34 cellular contexts compared by ENCODE assay signal in the genomic region with DNA sequence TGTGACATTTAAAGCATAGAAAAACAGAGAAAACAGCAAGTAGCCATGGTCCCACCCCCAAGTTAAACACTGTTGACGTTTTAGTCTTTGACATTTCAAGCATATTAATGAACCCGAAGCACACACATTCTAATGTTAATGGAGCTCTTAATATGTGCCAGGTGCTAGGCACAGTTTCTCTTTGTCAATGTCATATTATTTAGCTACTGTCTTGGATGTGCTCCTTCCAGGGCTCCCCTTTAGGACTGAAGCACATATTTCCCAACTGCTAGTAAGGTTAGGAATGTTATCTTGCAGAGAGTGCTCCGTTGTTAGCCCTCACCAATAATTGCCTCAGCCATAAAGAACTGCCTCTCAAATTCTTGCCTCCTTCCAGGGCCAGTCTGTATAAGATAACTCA.
"Had no signal": no experiment of that assay in that cellular context is flagged by ENCODE, and none has a peak within 500 bp of the region (broad histone marks: within the 10 kb centered on the region; RNA-seq: fewer than 3 reads in every experiment).

No MANE protein-coding gene starts in this region.

- H3K4me3 Mint-ChIP-seq: activated CD4-positive, alpha-beta memory T cell treated with anti-CD3 and anti-CD28 coated beads for 36 hours; activated CD4-positive, alpha-beta T cell treated with anti-CD3 and anti-CD28 coated beads for 36 hours; activated CD4-positive, alpha-beta T cell treated with anti-CD3 and anti-CD28 coated beads, Interleukin-2, amount 10 ng/mL, durations not matched to agents 24 days and 14 days; activated CD8-positive, alpha-beta T cell treated with anti-CD3 and anti-CD28 coated beads, Interleukin-2, amount 10 ng/mL, durations not matched to agents 7 days and 5 days; activated naive CD8-positive, alpha-beta T cell; activated T-cell treated with anti-CD3 and anti-CD28 coated beads, Interleukin-2, amount 50 U/mL, for 4 hours; activated T-helper 17 cell treated with anti-CD3 and anti-CD28 coated beads, Interleukin-2, amount 50 U/mL, for 72 hours; central memory CD8-positive, alpha-beta T cell; dendritic cell treated with granulocyte-macrophage colony-stimulating factor and Interleukin-4, amounts not matched to agents 40 ng/mL and 50 ng/mL, for 4 days; endodermal cell; T-helper 17 cell; T-helper 2 cell treated with Interferon-gamma antibody and Interleukin-4, amounts not matched to agents 5 μg/mL and 100 μg/mL, for 36 hours had no signal

- H3K9me3 Mint-ChIP-seq: activated CD4-positive, alpha-beta memory T cell treated with anti-CD3 and anti-CD28 coated beads for 36 hours; activated CD4-positive, alpha-beta T cell treated with anti-CD3 and anti-CD28 coated beads, Interleukin-2, amount 10 ng/mL, durations not matched to agents 24 days and 14 days; activated T-cell treated with anti-CD3 and anti-CD28 coated beads, Interleukin-2, amount 50 U/mL, for 4 hours; dendritic cell treated with granulocyte-macrophage colony-stimulating factor and Interleukin-4, amounts not matched to agents 40 ng/mL and 50 ng/mL, for 4 days; endodermal cell; T-helper 2 cell treated with Interferon-gamma antibody and Interleukin-4, amounts not matched to agents 5 μg/mL and 100 μg/mL, for 36 hours had no signal

- ATAC-seq: activated CD4-positive, alpha-beta T cell treated with anti-CD3 and anti-CD28 coated beads for 36 hours; activated CD8-positive, alpha-beta T cell treated with anti-CD3 and anti-CD28 coated beads, Interleukin-2, amount 10 ng/mL, durations not matched to agents 7 days and 5 days; activated T-cell treated with anti-CD3 and anti-CD28 coated beads, Interleukin-2, amount 50 U/mL, for 4 hours; activated T-helper 17 cell treated with anti-CD3 and anti-CD28 coated beads, Interleukin-2, amount 50 U/mL, for 72 hours; esophagus mucosa; T-helper 17 cell had no signal

- H3K27me3 ChIP-seq: brain microvascular endothelial cell, dorsolateral prefrontal cortex had no signal

- H3K4me3 ChIP-seq: coronary artery, dorsolateral prefrontal cortex had no signal

- DNase-seq: activated CD4-positive, alpha-beta memory T cell treated with anti-CD3 and anti-CD28 coated beads for 36 hours; activated CD4-positive, alpha-beta T cell treated with anti-CD3 and anti-CD28 coated beads for 36 hours; activated CD4-positive, alpha-beta T cell treated with anti-CD3 and anti-CD28 coated beads, Interleukin-2, amount 10 ng/mL, durations not matched to agents 24 days and 14 days; activated CD4-positive, CD25-positive, alpha-beta regulatory T cell; activated CD4-positive, CD25-positive, alpha-beta regulatory T cell treated with anti-CD3 and anti-CD28 coated beads, Interleukin-2, amount 50 U/mL, for 72 hours; activated CD8-positive, alpha-beta memory T cell treated with anti-CD3 and anti-CD28 coated beads, Interleukin-2, amount 50 U/mL, for 48 hours; activated CD8-positive, alpha-beta T cell treated with anti-CD3 and anti-CD28 coated beads, Interleukin-2, amount 10 ng/mL, durations not matched to agents 7 days and 5 days; activated effector memory CD4-positive, alpha-beta T cell treated with Interleukin-2 at 50 U/mL for 16 hours; activated gamma-delta T cell treated with Interleukin-2 at 50 U/mL for 16 hours; activated naive CD4-positive, alpha-beta T cell treated with anti-CD3 and anti-CD28 coated beads, Interleukin-2, amount 50 U/mL, for 16 hours; activated naive CD4-positive, alpha-beta T cell treated with Interleukin-2 at 50 U/mL for 16 hours; activated T-cell treated with anti-CD3 and anti-CD28 coated beads for 4 hours; activated T-cell treated with anti-CD3 and anti-CD28 coated beads, Interleukin-2, amount 50 U/mL, for 4 hours; amniotic stem cell; anterior cingulate cortex; brain microvascular endothelial cell; dorsolateral prefrontal cortex; effector memory CD4-positive, alpha-beta T cell; endodermal cell; foreskin fibroblast; head of caudate nucleus; T-helper 17 cell; T1000; WERI-Rb-1 had no signal

- H3K27ac ChIP-seq: brain microvascular endothelial cell, coronary artery, dorsolateral prefrontal cortex, WERI-Rb-1 had no signal

- H3K27me3 Mint-ChIP-seq: activated CD4-positive, alpha-beta memory T cell treated with anti-CD3 and anti-CD28 coated beads for 36 hours; activated CD4-positive, alpha-beta T cell treated with anti-CD3 and anti-CD28 coated beads for 36 hours; activated CD4-positive, alpha-beta T cell treated with anti-CD3 and anti-CD28 coated beads, Interleukin-2, amount 10 ng/mL, durations not matched to agents 24 days and 14 days; activated naive CD8-positive, alpha-beta T cell; activated T-helper 17 cell treated with anti-CD3 and anti-CD28 coated beads, Interleukin-2, amount 50 U/mL, for 72 hours; central memory CD8-positive, alpha-beta T cell; T-helper 17 cell had no signal

- H3K4me1 Mint-ChIP-seq: activated CD4-positive, alpha-beta T cell treated with anti-CD3 and anti-CD28 coated beads for 36 hours; activated CD4-positive, alpha-beta T cell treated with anti-CD3 and anti-CD28 coated beads, Interleukin-2, amount 10 ng/mL, durations not matched to agents 24 days and 14 days; activated T-helper 17 cell treated with anti-CD3 and anti-CD28 coated beads, Interleukin-2, amount 50 U/mL, for 72 hours; central memory CD8-positive, alpha-beta T cell; T-helper 17 cell had no signal

- H3K27ac Mint-ChIP-seq: activated CD4-positive, alpha-beta memory T cell treated with anti-CD3 and anti-CD28 coated beads for 36 hours; activated CD4-positive, alpha-beta T cell treated with anti-CD3 and anti-CD28 coated beads for 36 hours; activated CD4-positive, alpha-beta T cell treated with anti-CD3 and anti-CD28 coated beads, Interleukin-2, amount 10 ng/mL, durations not matched to agents 24 days and 14 days; activated CD8-positive, alpha-beta T cell treated with anti-CD3 and anti-CD28 coated beads, Interleukin-2, amount 10 ng/mL, durations not matched to agents 7 days and 5 days; activated naive CD8-positive, alpha-beta T cell; activated T-helper 17 cell treated with anti-CD3 and anti-CD28 coated beads, Interleukin-2, amount 50 U/mL, for 72 hours; dendritic cell treated with granulocyte-macrophage colony-stimulating factor and Interleukin-4, amounts not matched to agents 40 ng/mL and 50 ng/mL, for 4 days; endodermal cell; T-helper 17 cell; T-helper 2 cell treated with Interferon-gamma antibody and Interleukin-4, amounts not matched to agents 5 μg/mL and 100 μg/mL, for 36 hours had no signal

- H3K36me3 Mint-ChIP-seq: activated CD4-positive, alpha-beta memory T cell treated with anti-CD3 and anti-CD28 coated beads for 36 hours; activated naive CD8-positive, alpha-beta T cell had no signal

- H3K36me3 ChIP-seq: brain microvascular endothelial cell, WERI-Rb-1 had no signal

- FAIRE-seq: astrocyte, bronchial epithelial cell, frontal cortex had no signal
